18 cellular contexts compared by ENCODE assay signal in the genomic region with DNA sequence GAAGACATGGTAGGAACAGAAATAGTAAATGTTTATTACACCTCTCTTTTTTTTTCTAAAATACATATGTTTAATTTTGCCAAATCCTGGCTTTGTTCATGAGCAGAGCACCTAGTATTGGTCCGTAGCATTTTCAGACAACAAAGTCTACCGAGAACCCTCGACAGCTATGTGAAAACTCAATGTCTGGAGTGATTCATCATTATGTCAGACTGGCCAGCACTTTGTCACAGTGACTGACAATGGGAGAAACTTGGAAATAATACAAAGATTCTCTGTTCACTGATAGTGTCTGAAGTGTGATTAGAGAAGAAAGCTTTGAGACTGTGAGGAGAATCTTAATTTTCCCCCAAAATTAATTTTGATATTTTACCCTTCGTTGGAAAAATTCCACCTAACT.
DNase-seq lines count a peak whose midpoint lies in the region; ATAC-seq and TF ChIP-seq lines count a peak whose summit lies in the region.
"Had no signal": no experiment of that assay in that cellular context is flagged by ENCODE, and none has a peak within 500 bp of the region (broad histone marks: within the 10 kb centered on the region; RNA-seq: fewer than 3 reads in every experiment).

No MANE protein-coding gene starts in this region.

- ATAC-seq in HG03460 (IDR thresholded peaks at IDR 0.05; ENCODE audit: unreplicated experiment) (no peak), GM19324 (IDR thresholded peaks at IDR 0.05; ENCODE audit: low FRiP score, unreplicated experiment) (no peak)
- ATAC-seq: activated CD4-positive, alpha-beta T cell treated with anti-CD3 and anti-CD28 coated beads for 36 hours had no signal

- TF ChIP-seq CTCF in epithelial cell of esophagus (IDR thresholded peaks at IDR 0.05; ENCODE audit: insufficient read depth, low read depth, low read length, missing control alignments), result no peak

- DNase-seq in Daoy (ENCODE audit: low read depth) (peak; percentile 13), RKO (ENCODE audit: low spot score) (peak; percentile 56), epithelial cell of esophagus (ENCODE audit: low read depth) (peak; percentile 80), renal cortical epithelial cell (ENCODE audit: low read depth) (peak; percentile 64), DMS153 (lab: John Stamatoyannopoulos, UW) (no peak)
- no peak for DNase-seq in activated CD4-positive, alpha-beta T cell treated with anti-CD3 and anti-CD28 coated beads for 1 hour
- DNase-seq: activated CD4-positive, alpha-beta T cell treated with anti-CD3 and anti-CD28 coated beads for 36 hours; aorta; CD4-positive, CD25-positive, alpha-beta regulatory T cell; DMS53; Kasumi-1; NCI-H1105; NCI-H2081 treated with DMSO at 0.1 percent for 48 hours; NCI-H510A treated with DMSO at 0.1 percent for 48 hours; nucleus accumbens; stimulated activated CD4-positive, alpha-beta T cell treated with anti-CD3 and anti-CD28 coated beads, Interleukin-15, amount 100 ng/mL, for 24 hours had no signal

- H3K4me3 ChIP-seq in epithelial cell of esophagus (ENCODE audit: low read length), result no peak overlapping the region

Comparison
In these comparisons a context has a peak if more than half of its experiments do, and no peak if none do; other contexts are left out.
1. DNase-seq: peak in Daoy (single experiment), RKO (single experiment), epithelial cell of esophagus (single experiment) and renal cortical epithelial cell (single experiment); none in activated CD4-positive, alpha-beta T cell treated with anti-CD3 and anti-CD28 coated beads for 1 hour (single experiment) and DMS153 (single experiment).